Comparison of ENCODE assay signal across 9 cellular contexts in genomic region chr17:2279707-2280106, GRCh38. TPM values are rescaled to one million over a fixed set of nuclear protein-coding genes. Genes with fewer than 3 reads are reported as not detected.
"Had no signal": no experiment of that assay in that cellular context is flagged by ENCODE, and none has a peak within 500 bp of the region (broad histone marks: within the 10 kb centered on the region; RNA-seq: fewer than 3 reads in every experiment).

No MANE protein-coding gene starts in this region.

- DNase-seq: activated CD4-positive, alpha-beta T cell treated with anti-CD3 and anti-CD28 coated beads for 48 hours; gastrocnemius medialis; islet precursor cell; naive B cell; pancreas had no signal

- H3K9me3 Mint-ChIP-seq: naive B cell had no signal

- ATAC-seq: gastrocnemius medialis, left lobe of liver, pancreas, Right ventricle myocardium inferior, sciatic nerve had no signal

- H3K4me3 Mint-ChIP-seq: naive B cell had no signal

- H3K27me3 Mint-ChIP-seq: naive B cell had no signal

- H3K4me1 Mint-ChIP-seq: naive B cell had no signal

RNA-seq across cellular contexts. Expression of gene SRR, which starts 24.0 kb away (rescaled TPM):
- total RNA-seq: ascending aorta had no signal
